Comparison of ENCODE assay signal across 8 cellular contexts in genomic region chr15:89893696-89894450, GRCh38. TPM values are rescaled to one million over a fixed set of nuclear protein-coding genes. Genes with fewer than 3 reads are reported as not detected.
DNase-seq lines count a peak whose midpoint lies in the region; ATAC-seq and TF ChIP-seq lines count a peak whose summit lies in the region.

TSS of gene AP3S2 (minus strand) at chr15:89893994. CDS start at chr15:89893949, 45 bp downstream.

- H3K4me1 ChIP-seq in heart right ventricle (peaks cover 0 to 42% (median 19%) of the 10 kb centered on the region in 9 donors), upper lobe of right lung (peaks cover 12% of the 10 kb centered on the region)

- H3K36me3 ChIP-seq in heart right ventricle = peaks cover 0 to 6% (median under 1%) of the 10 kb centered on the region in 9 donors
- peaks cover 3% of the 10 kb centered on the region for H3K36me3 ChIP-seq in upper lobe of right lung

- intact Hi-C loops in heart right ventricle (cut with DNase I) = loop anchor here in 5 of 10 donors (2.0 to 10.0 kb wide), 4 partner anchors 108 to 331 kb away; partner anchors contain the start of gene ZNF710 (in 3 of the 5)
- intact Hi-C loops in posterior vena cava (cut with DNase I) = no loop called here
- intact Hi-C loops in upper lobe of right lung (cut with DNase I) = no loop called here

- H3K27ac ChIP-seq in adipose tissue (ENCODE audit: low read depth, low read length) = peak within 1 kb of the TSS; percentile 80
- H3K27ac ChIP-seq in heart right ventricle = peak within 1 kb of the TSS; percentile 57 to 96 (median 90)
- peak within 1 kb of the TSS; percentile 92 for H3K27ac ChIP-seq in upper lobe of right lung

- ATAC-seq in HG02642 (IDR thresholded peaks at IDR 0.05; ENCODE audit: poor library complexity, unreplicated experiment) (peak; percentile 94), heart right ventricle (peak; percentile 98 to 99 (median 99)), upper lobe of right lung (peak; percentile 98)

- WGBS in adipose tissue, 3 donors = 0% methylated on average over 61 to 62 of the region's 62 CpGs
- WGBS in heart right ventricle, 2 donors = 0% methylated on average over 62 of the region's 62 CpGs

- TF ChIP-seq CTCF in GM12865 (IDR thresholded peaks at IDR 0.05; ENCODE audit: insufficient read depth, low read depth, low read length, missing control alignments) = no peak
- peak in 1 of 9 donors; percentile 16 for TF ChIP-seq CTCF in heart right ventricle (IDR thresholded peaks at IDR 0.05)
- no peak for TF ChIP-seq CTCF in upper lobe of right lung (IDR thresholded peaks at IDR 0.05)

- H3K9me3 ChIP-seq in heart right ventricle (no peaks in the 10 kb centered on the region), upper lobe of right lung (no peaks in the 10 kb centered on the region)

- H3K4me3 ChIP-seq in GM12865 (ENCODE audit: low read depth, low read length) = peak within 1 kb of the TSS; percentile 81
- H3K4me3 ChIP-seq in heart right ventricle = peak within 1 kb of the TSS; percentile 57 to 95 (median 82)
- H3K4me3 ChIP-seq in upper lobe of right lung = peak within 1 kb of the TSS; percentile 80

- DNase-seq in GM12865 (ENCODE audit: low read depth) (peak; percentile 96), NCI-H1105 treated with DMSO at 0.1 percent for 48 hours (lab: John Stamatoyannopoulos, UW) (peak; percentile 78), T follicular helper cell (ENCODE audit: low read depth) (peak; percentile 79), heart right ventricle (peak; percentile 88 to 92), posterior vena cava (ENCODE audit: low spot score) (peak; percentile 97), upper lobe of right lung (peak; percentile 95)

- H3K27me3 ChIP-seq in heart right ventricle (no peaks in the 10 kb centered on the region), upper lobe of right lung (no peaks in the 10 kb centered on the region)

RNA-seq across cellular contexts. Expression of gene AP3S2, which starts in this region (rescaled TPM):
- polyA plus RNA-seq in adipose tissue (10 to 100 TPM; 14.2 to 34.0 (median 29.2) TPM), heart right ventricle (10 to 100 TPM; 16.8 to 19.2 TPM)
- total RNA-seq in heart right ventricle (10 to 100 TPM; 37.0 to 55.5 (median 46.1) TPM), posterior vena cava (10 to 100 TPM; 28.7 to 31.5 TPM), upper lobe of right lung (32.1 TPM)

Comparison
In these comparisons a context has a peak if more than half of its experiments do, and no peak if none do; other contexts are left out.
1. Peak in every context shown above with its lines: DNase-seq, ATAC-seq, H3K4me3 ChIP-seq and H3K27ac ChIP-seq.